ENCODE assay signal across 17 cellular contexts in genomic region chr4:67207941-67208441, GRCh38.
"Had no signal": no experiment of that assay in that cellular context is flagged by ENCODE, and none has a peak within 500 bp of the region (broad histone marks: within the 10 kb centered on the region; RNA-seq: fewer than 3 reads in every experiment).

No MANE protein-coding gene starts in this region.

- H3K4me3 ChIP-seq: SJSA1, SK-N-MC had no signal

- H3K36me3 ChIP-seq: SJSA1 had no signal

- H3K27me3 ChIP-seq: SJSA1 had no signal

- DNase-seq: KBM-7, MM.1S, NCI-H1105, NCI-H1436 treated with DMSO at 0.1 percent for 48 hours, NCI-H1694, NCI-H187 treated with DMSO at 0.1 percent for 48 hours, NCI-H2029 treated with DMSO at 0.1 percent for 48 hours, NCI-H2227 treated with DMSO at 0.1 percent for 48 hours, NCI-H526 treated with DMSO at 0.1 percent for 48 hours, NCI-H774, Right ventricle myocardium superior, RPMI8226, SIG-M5, SW 1271 had no signal

- H3K9me3 ChIP-seq: SJSA1 had no signal

- H3K4me1 ChIP-seq: SJSA1 had no signal

- FAIRE-seq: RCC 7860 had no signal

- H3K27ac ChIP-seq: SJSA1, SK-N-MC had no signal
